ENCODE assay signal across 1 cellular context in the genomic region with DNA sequence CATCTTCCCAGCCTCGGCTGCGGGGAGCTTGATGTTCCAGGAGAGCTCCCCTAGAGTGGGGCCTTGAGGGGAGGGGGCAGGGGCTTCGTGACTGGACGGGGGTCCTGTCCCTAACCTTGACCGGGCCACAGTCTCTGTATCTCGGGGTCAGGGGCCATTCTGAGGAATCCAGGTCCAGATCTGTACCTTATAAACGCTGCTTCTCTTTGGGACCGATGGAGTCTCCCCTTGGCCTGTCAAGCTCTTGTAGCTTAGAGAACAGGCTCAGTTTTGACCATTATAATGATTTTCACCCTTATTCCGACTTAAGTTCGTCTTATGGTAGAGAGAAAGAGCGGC.
TF ChIP-seq lines count a peak whose summit lies in the region.

No MANE protein-coding gene starts in this region.

TF ChIP-seq in endothelial cell of umbilical vein, 7 proteins besides CTCF, POLR2A, EP300 and RAD21 (continued from another document):
- TF ChIP-seq MAX (IDR thresholded peaks at IDR 0.05; ENCODE audit: insufficient read depth, insufficient read length) (no peak), FOS (IDR thresholded peaks at IDR 0.05; ENCODE audit: borderline replicate concordance, insufficient read depth, low read length) (no peak), GATA2 (IDR thresholded peaks at IDR 0.05; ENCODE audit: insufficient read depth, insufficient read length, low read depth, low read length) (no peak), EZH2 (IDR thresholded peaks at IDR 0.05; ENCODE audit: borderline replicate concordance, low read depth, low read length, severe bottlenecking) (no peak)
